Comparison of ENCODE assay signal across 11 cellular contexts in genomic region chr2:205687018-205687956, GRCh38. TPM values are rescaled to one million over a fixed set of nuclear protein-coding genes. Genes with fewer than 3 reads are reported as not detected.
DNase-seq lines count a peak whose midpoint lies in the region; ATAC-seq lines count a peak whose summit lies in the region.
"Had no signal": no experiment of that assay in that cellular context is flagged by ENCODE, and none has a peak within 500 bp of the region (broad histone marks: within the 10 kb centered on the region; RNA-seq: fewer than 3 reads in every experiment).

No MANE protein-coding gene starts in this region.

- peak overlapping the region; percentile 69 for H3K4me3 ChIP-seq in iPS-15b (ENCODE audit: low read depth, low read length)

- DNase-seq in NCI-H345 (lab: John Stamatoyannopoulos, UW) (peak; percentile 11), NCI-H345 treated with DMSO at 0.1 percent for 48 hours (lab: John Stamatoyannopoulos, UW; ENCODE audit: unreplicated experiment) (no peak), NCI-H748 (lab: John Stamatoyannopoulos, UW; ENCODE audit: unreplicated experiment) (no peak), NCI-H2196 (lab: John Stamatoyannopoulos, UW; ENCODE audit: unreplicated experiment) (no peak)
- DNase-seq: activated CD8-positive, alpha-beta memory T cell treated with anti-CD3 and anti-CD28 coated beads, Interleukin-2, amount 50 U/mL, for 4 hours; right lobe of liver had no signal

- H3K36me3 Mint-ChIP-seq in activated T-helper 17 cell treated with anti-CD3 and anti-CD28 coated beads, Interleukin-2, amount 50 U/mL, for 72 hours (ENCODE audit: low read depth): no peaks in the 10 kb centered on the region
- H3K36me3 Mint-ChIP-seq in stimulated activated memory B cell treated with anti-CD40 and anti-IgM and Interleukin-4, amounts not matched to agents 10 μg/mL and 1 μg/mL and 100 μg/mL, for 72 hours: no peaks in the 10 kb centered on the region

- H3K9me3 Mint-ChIP-seq in activated T-helper 17 cell treated with anti-CD3 and anti-CD28 coated beads, Interleukin-2, amount 50 U/mL, for 72 hours: no peaks in the 10 kb centered on the region
- H3K9me3 Mint-ChIP-seq in stimulated activated memory B cell treated with anti-CD40 and anti-IgM and Interleukin-4, amounts not matched to agents 10 μg/mL and 1 μg/mL and 100 μg/mL, for 72 hours: no peaks in the 10 kb centered on the region

- H3K27ac Mint-ChIP-seq in activated T-helper 17 cell treated with anti-CD3 and anti-CD28 coated beads, Interleukin-2, amount 50 U/mL, for 72 hours: no peak overlapping the region
- H3K27ac Mint-ChIP-seq in stimulated activated memory B cell treated with anti-CD40 and anti-IgM and Interleukin-4, amounts not matched to agents 10 μg/mL and 1 μg/mL and 100 μg/mL, for 72 hours: no peak overlapping the region

- H3K27me3 ChIP-seq in iPS-15b (ENCODE audit: control insufficient read depth, insufficient read depth, low read length): peaks cover 58% of the 10 kb centered on the region
- H3K27me3 ChIP-seq: right lobe of liver had no signal

- peak overlapping the region; percentile 83 for H3K4me3 Mint-ChIP-seq in activated T-helper 17 cell treated with anti-CD3 and anti-CD28 coated beads, Interleukin-2, amount 50 U/mL, for 72 hours
- H3K4me3 Mint-ChIP-seq in stimulated activated memory B cell treated with anti-CD40 and anti-IgM and Interleukin-4, amounts not matched to agents 10 μg/mL and 1 μg/mL and 100 μg/mL, for 72 hours: peak overlapping the region; percentile 70

- no peaks in the 10 kb centered on the region for H3K9me3 ChIP-seq in iPS-15b (ENCODE audit: control insufficient read depth, insufficient read depth, low read length)
- H3K9me3 ChIP-seq: right lobe of liver had no signal

- H3K9ac ChIP-seq in iPS-15b (ENCODE audit: low read depth, low read length): no peak overlapping the region

- ATAC-seq in activated T-helper 17 cell treated with anti-CD3 and anti-CD28 coated beads, Interleukin-2, amount 50 U/mL, for 72 hours (replicated peaks): no peak
- ATAC-seq in stimulated activated memory B cell treated with anti-CD40 and anti-IgM and Interleukin-4, amounts not matched to agents 10 μg/mL and 1 μg/mL and 100 μg/mL, for 72 hours: no peak
- no peak for ATAC-seq in HG02938 (IDR thresholded peaks at IDR 0.05; ENCODE audit: unreplicated experiment)
- ATAC-seq: Panc1 had no signal

- peaks cover 4% of the 10 kb centered on the region for H3K4me1 Mint-ChIP-seq in activated T-helper 17 cell treated with anti-CD3 and anti-CD28 coated beads, Interleukin-2, amount 50 U/mL, for 72 hours
- H3K4me1 Mint-ChIP-seq in stimulated activated memory B cell treated with anti-CD40 and anti-IgM and Interleukin-4, amounts not matched to agents 10 μg/mL and 1 μg/mL and 100 μg/mL, for 72 hours: peaks cover 40% of the 10 kb centered on the region

- no peaks in the 10 kb centered on the region for H3K36me3 ChIP-seq in iPS-15b (ENCODE audit: control insufficient read depth, insufficient read depth, low read length)
- H3K36me3 ChIP-seq: right lobe of liver had no signal

- H3K4me1 ChIP-seq in iPS-15b (ENCODE audit: control insufficient read depth, insufficient read depth, low read length): peaks cover 14% of the 10 kb centered on the region

- H3K27me3 Mint-ChIP-seq in activated T-helper 17 cell treated with anti-CD3 and anti-CD28 coated beads, Interleukin-2, amount 50 U/mL, for 72 hours: peaks cover 51% of the 10 kb centered on the region
- peaks cover 34% of the 10 kb centered on the region for H3K27me3 Mint-ChIP-seq in stimulated activated memory B cell treated with anti-CD40 and anti-IgM and Interleukin-4, amounts not matched to agents 10 μg/mL and 1 μg/mL and 100 μg/mL, for 72 hours

RNA-seq across cellular contexts. Expression of gene NRP2, which starts 5.0 kb away (rescaled TPM):
- total RNA-seq in activated T-helper 17 cell treated with anti-CD3 and anti-CD28 coated beads, Interleukin-2, amount 50 U/mL, for 72 hours: 1 to 10 TPM in 1 of 2 donors, under 1 TPM in 1; 0.91 to 2.2 TPM
